In the genomic region with DNA sequence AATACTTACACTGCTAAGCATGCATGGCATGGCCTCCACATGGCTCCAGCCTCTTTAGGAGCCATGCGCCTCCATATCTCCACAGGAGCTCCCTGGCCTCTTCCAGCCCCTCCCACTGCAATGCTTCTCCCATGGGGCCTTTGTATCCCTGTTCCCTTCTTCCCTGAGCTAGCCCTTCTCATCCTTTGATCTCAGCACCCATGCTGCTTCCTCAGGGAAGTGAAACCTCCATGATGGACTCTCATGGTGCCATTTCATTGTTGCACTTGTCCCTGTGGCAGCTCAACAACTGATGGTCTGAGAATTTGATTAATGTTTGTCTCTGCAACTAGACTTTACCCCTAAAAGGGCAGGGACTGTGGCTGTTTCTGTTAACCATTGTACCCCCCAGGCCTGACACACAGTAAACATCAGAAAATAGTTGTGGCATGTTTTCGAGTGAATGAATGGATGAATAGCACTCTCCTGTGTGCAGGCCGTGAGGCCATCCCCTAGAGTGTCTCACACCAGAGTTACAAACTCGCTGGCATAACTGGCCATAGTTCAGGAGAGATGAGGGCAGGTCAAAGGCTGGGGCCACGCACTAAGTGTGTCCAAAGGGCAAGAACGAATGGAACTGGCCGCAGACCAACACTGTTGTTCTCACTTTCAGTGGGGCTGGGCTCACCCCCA, we compare ENCODE assay signal across 26 cellular contexts. TPM values are rescaled to one million over a fixed set of nuclear protein-coding genes. Genes with fewer than 3 reads are reported as not detected.
DNase-seq lines count a peak whose midpoint lies in the region; ATAC-seq and TF ChIP-seq lines count a peak whose summit lies in the region.
"Had no signal": no experiment of that assay in that cellular context is flagged by ENCODE, and none has a peak within 500 bp of the region (broad histone marks: within the 10 kb centered on the region; RNA-seq: fewer than 3 reads in every experiment).

No MANE protein-coding gene starts in this region.

- H3K9me3 ChIP-seq in AG04450 (ENCODE audit: control insufficient read depth, insufficient read depth, low read length) = no peaks in the 10 kb centered on the region
- H3K9me3 ChIP-seq in Peyer's patch = no peaks in the 10 kb centered on the region
- H3K9me3 ChIP-seq in iPS-18c (ENCODE audit: control insufficient read depth, insufficient read depth, low read length) = no peaks in the 10 kb centered on the region
- H3K9me3 ChIP-seq in parathyroid adenoma (ENCODE audit: control insufficient read depth, low read length) = no peaks in the 10 kb centered on the region
- H3K9me3 ChIP-seq in upper lobe of right lung = no peaks in the 10 kb centered on the region
- H3K9me3 ChIP-seq: left ventricle myocardium inferior, prostate gland, sigmoid colon had no signal

- H3K9ac ChIP-seq in parathyroid adenoma = no peak overlapping the region

- no peak overlapping the region for H3K4me2 ChIP-seq in parathyroid adenoma (ENCODE audit: low read length)
- H3K4me2 ChIP-seq: PC-9 had no signal

- TF ChIP-seq POLR2A in Peyer's patch (IDR thresholded peaks at IDR 0.05) = peak in 1 of 2 donors; percentile 46

- H3K27ac ChIP-seq in AG04450 (ENCODE audit: low read depth, low read length) (peak overlapping the region; percentile 0), Peyer's patch (peak overlapping the region in 3 of 4 donors; percentile 49 to 90 (median 75)), parathyroid adenoma (peak overlapping the region; percentile 73), upper lobe of right lung (no peak overlapping the region)
- H3K27ac ChIP-seq: epithelial cell of prostate, left ventricle myocardium inferior, PC-9, prostate gland, sigmoid colon had no signal

- intact Hi-C loops in upper lobe of right lung (cut with DNase I) = no loop called here

- no peak overlapping the region for H3K4me3 ChIP-seq in AG04450 (ENCODE audit: low read depth, low read length)
- H3K4me3 ChIP-seq in Peyer's patch = no peak overlapping the region
- H3K4me3 ChIP-seq in iPS-18c (ENCODE audit: insufficient read depth, low read depth, low read length) = 0 out of 2 replicates have a peak overlapping the region, but pooled peaks have one; percentile 4
- no peak overlapping the region for H3K4me3 ChIP-seq in parathyroid adenoma (ENCODE audit: low read depth, low read length)
- H3K4me3 ChIP-seq in upper lobe of right lung = no peak overlapping the region
- H3K4me3 ChIP-seq: K562, left ventricle myocardium inferior, PC-9, prostate gland, sigmoid colon had no signal

- H3K79me2 ChIP-seq in parathyroid adenoma = no peaks in the 10 kb centered on the region

- H2AFZ ChIP-seq in parathyroid adenoma = no peak overlapping the region
- H2AFZ ChIP-seq: PC-9 had no signal

- POLR2A ChIA-PET in AG04450 (lab: Yijun Ruan, JAX) = no interaction called here

- no peaks in the 10 kb centered on the region for H3K27me3 ChIP-seq in AG04450 (ENCODE audit: control insufficient read depth, insufficient read depth, low read length)
- H3K27me3 ChIP-seq in Peyer's patch = no peaks in the 10 kb centered on the region
- no peaks in the 10 kb centered on the region for H3K27me3 ChIP-seq in parathyroid adenoma (ENCODE audit: control insufficient read depth, insufficient read depth, low read length)
- H3K27me3 ChIP-seq in upper lobe of right lung = no peaks in the 10 kb centered on the region
- H3K27me3 ChIP-seq: sigmoid colon had no signal

- H3K4me1 ChIP-seq in Peyer's patch = peaks cover 0 to 17% (median 3%) of the 10 kb centered on the region in 4 donors
- peaks cover 14% of the 10 kb centered on the region for H3K4me1 ChIP-seq in parathyroid adenoma
- H3K4me1 ChIP-seq in upper lobe of right lung = no peaks in the 10 kb centered on the region
- H3K4me1 ChIP-seq: left ventricle myocardium inferior, prostate gland, sigmoid colon had no signal

- peaks cover 0 to 5% (median 0%) of the 10 kb centered on the region in 3 donors for H3K36me3 ChIP-seq in Peyer's patch
- no peaks in the 10 kb centered on the region for H3K36me3 ChIP-seq in parathyroid adenoma (ENCODE audit: control insufficient read depth, insufficient read depth, low read length)
- peaks cover 16% of the 10 kb centered on the region for H3K36me3 ChIP-seq in upper lobe of right lung
- H3K36me3 ChIP-seq: prostate gland had no signal

- CTCF ChIA-PET in AG04450 (lab: Charles Lee) = interaction anchor here (3.7 kb wide), 1 partner anchor 8 kb away, joined by 29 read pairs; no protein-coding TSS in a partner anchor

- ATAC-seq in upper lobe of right lung = no peak
- ATAC-seq: K562, Right ventricle myocardium inferior, SK-N-SH treated with all-trans-retinoic acid at 6 μM for 48 hours had no signal

- no peak for DNase-seq in AG04450 (ENCODE audit: low read depth, low spot score)
- peak in 2 of 3 donors; percentile 84 to 86 for DNase-seq in Peyer's patch
- DNase-seq in upper lobe of right lung = no peak
- DNase-seq in NCI-H1105 treated with DMSO at 0.1 percent for 48 hours (lab: John Stamatoyannopoulos, UW) = no peak
- no peak for DNase-seq in NCI-H1436 (lab: John Stamatoyannopoulos, UW)
- DNase-seq: ACHN; activated CD4-positive, alpha-beta T cell treated with anti-CD3 and anti-CD28 coated beads, Interleukin-2, amount 50 U/mL, for 48 hours; activated naive CD8-positive, alpha-beta T cell treated with anti-CD3 and anti-CD28 coated beads for 36 hours; anterior cingulate cortex; DMS153; left ventricle myocardium inferior; NCI-H1417; NCI-H2081; NCI-H524 treated with DMSO at 0.1 percent for 48 hours; NK-92 treated with Interleukin-12 subunit alpha and Interleukin-12 subunit beta, amount 100 ng/mL, for 24 hours; PC-9; sigmoid colon; stimulated activated CD4-positive, alpha-beta T cell treated with anti-CD3 and anti-CD28 coated beads, Interleukin-4, amount 100 ng/mL, for 24 hours; substantia nigra had no signal

- TF ChIP-seq CTCF in AG04450 (IDR thresholded peaks at IDR 0.05; ENCODE audit: low read depth, low read length) (no peak), Peyer's patch (IDR thresholded peaks at IDR 0.05) (peak in 1 of 6 experiments; percentile 8), parathyroid adenoma (IDR thresholded peaks at IDR 0.05) (no peak), upper lobe of right lung (IDR thresholded peaks at IDR 0.05) (no peak)

RNA-seq across cellular contexts. Expression of gene IDNK, which starts 6.6 kb away (rescaled TPM):
- 6.8 and 7.5 TPM in 2 replicates for polyA plus RNA-seq in AG04450 (2011; rRNA removed)
- polyA minus RNA-seq in AG04450 (2011; rRNA and poly(A)+ RNA removed) = 1.6 and 1.8 TPM in 2 replicates
- total RNA-seq in Peyer's patch (10 to 100 TPM in 2 of 4 donors, 1 to 10 TPM in 1, not detected in 1; 9.9 to 14.1 (median 12.1) TPM), upper lobe of right lung (6.2 TPM)

Comparison
In these comparisons a context has a peak if more than half of its experiments do, and no peak if none do; other contexts are left out.
1. DNase-seq: peak in Peyer's patch (2 of 3); none in AG04450 (single experiment), upper lobe of right lung (single experiment), NCI-H1105 treated with DMSO at 0.1 percent for 48 hours (single experiment) and NCI-H1436 (single experiment).